8 cellular contexts compared by ENCODE assay signal in the genomic region with DNA sequence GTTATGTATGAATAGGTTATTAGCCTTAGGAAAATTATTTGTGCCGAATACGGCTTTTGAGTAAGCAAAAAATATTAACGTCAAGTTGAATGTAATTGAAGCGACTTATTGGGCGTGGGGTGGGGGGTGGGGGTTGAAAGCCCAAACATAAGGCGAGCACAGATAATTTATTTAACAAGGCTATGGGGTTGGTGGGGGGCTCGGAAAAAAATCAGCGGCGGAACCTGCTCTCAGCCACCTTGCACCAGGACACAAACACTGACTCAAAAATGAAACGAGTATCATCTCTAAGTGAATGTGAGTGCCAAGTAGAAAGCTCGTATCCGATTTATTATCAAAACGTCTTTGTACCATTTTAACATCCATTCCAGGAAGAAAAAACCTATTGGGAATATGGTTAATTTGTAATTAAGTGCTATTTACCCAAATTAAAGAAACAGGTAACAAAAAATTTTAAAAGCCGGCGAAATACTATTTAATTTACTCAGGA. TPM values are rescaled to one million over a fixed set of nuclear protein-coding genes. Genes with fewer than 3 reads are reported as not detected.
DNase-seq lines count a peak whose midpoint lies in the region; ATAC-seq and TF ChIP-seq lines count a peak whose summit lies in the region.

No MANE protein-coding gene starts in this region.

- H3K9me3 ChIP-seq in T-helper 17 cell (ENCODE audit: control insufficient read depth, low read length, poor library complexity, severe bottlenecking), result no peaks in the 10 kb centered on the region

- TF ChIP-seq CTCF in foreskin fibroblast (IDR thresholded peaks at IDR 0.05; ENCODE audit: low read depth, low read length), result no peak

- peaks cover 2% of the 10 kb centered on the region for H3K36me3 Mint-ChIP-seq in activated CD4-positive, alpha-beta T cell treated with anti-CD3 and anti-CD28 coated beads for 36 hours (ENCODE audit: low read depth)
- H3K36me3 Mint-ChIP-seq in T-helper 17 cell (ENCODE audit: low read depth), result no peaks in the 10 kb centered on the region

- H3K9me3 Mint-ChIP-seq in activated CD4-positive, alpha-beta T cell treated with anti-CD3 and anti-CD28 coated beads for 36 hours (ENCODE audit: low read depth), result no peaks in the 10 kb centered on the region

- H3K4me1 Mint-ChIP-seq in activated CD4-positive, alpha-beta T cell treated with anti-CD3 and anti-CD28 coated beads for 36 hours, result peaks cover 13% of the 10 kb centered on the region
- H3K4me1 Mint-ChIP-seq in T-helper 17 cell, result peaks cover 5% of the 10 kb centered on the region

- H3K27me3 Mint-ChIP-seq in activated CD4-positive, alpha-beta T cell treated with anti-CD3 and anti-CD28 coated beads for 36 hours, result no peaks in the 10 kb centered on the region
- H3K27me3 Mint-ChIP-seq in T-helper 17 cell, result no peaks in the 10 kb centered on the region

- peak overlapping the region; percentile 76 to 85 for H3K4me3 ChIP-seq in foreskin fibroblast (ENCODE audit: low read depth in 1 of 2, low read length in 2 of 2)

- H3K4me3 Mint-ChIP-seq in activated CD4-positive, alpha-beta T cell treated with anti-CD3 and anti-CD28 coated beads for 36 hours, result peak overlapping the region; percentile 76
- peak overlapping the region; percentile 86 for H3K4me3 Mint-ChIP-seq in T-helper 17 cell

- intact Hi-C loops in activated CD4-positive, alpha-beta T cell treated with anti-CD3 and anti-CD28 coated beads for 36 hours (cut with DNase I, micrococcal nuclease), result loop anchor here (2.0 to 5.0 kb wide), 5 partner anchors 63 to 1035 kb away; a partner anchor contains a TSS

- H3K27ac Mint-ChIP-seq in activated CD4-positive, alpha-beta T cell treated with anti-CD3 and anti-CD28 coated beads for 36 hours, result peak overlapping the region; percentile 93
- H3K27ac Mint-ChIP-seq in T-helper 17 cell, result peak overlapping the region; percentile 29

- CTCF ChIA-PET in activated CD4-positive, alpha-beta T cell treated with anti-CD3 and anti-CD28 coated beads for 36 hours (lab: Charles Lee), result interaction anchor here (0.5 to 1.5 kb wide), 6 partner anchors 9 to 559 kb away, joined by 3 to 8 read pairs (median 4); a partner anchor contains a TSS

- no peak for DNase-seq in activated CD4-positive, alpha-beta T cell treated with anti-CD3 and anti-CD28 coated beads for 36 hours
- DNase-seq in activated CD4-positive, alpha-beta T cell treated with anti-CD3 and anti-CD28 coated beads, Interleukin-2, amount 50 U/mL, for 1 hour, result no peak
- DNase-seq in T-helper 17 cell (no peak), foreskin fibroblast (peak in 1 of 2 donors; percentile 3), renal cortical epithelial cell (ENCODE audit: low read depth) (peak; percentile 39), NK-92 (lab: John Stamatoyannopoulos, UW; ENCODE audit: unreplicated experiment) (no peak), mesenteric fat pad (ENCODE audit: low spot score) (no peak)

- POLR2A ChIA-PET in activated CD4-positive, alpha-beta T cell treated with anti-CD3 and anti-CD28 coated beads for 36 hours (lab: Charles Lee), result interaction anchor here (1.3 to 1.9 kb wide), 4 partner anchors 95 to 752 kb away, joined by 7 to 41 read pairs (median 10); a partner anchor contains a TSS

- ATAC-seq in activated CD4-positive, alpha-beta T cell treated with anti-CD3 and anti-CD28 coated beads for 36 hours, result no peak
- ATAC-seq in T-helper 17 cell (no peak), GM19351 (IDR thresholded peaks at IDR 0.05; ENCODE audit: unreplicated experiment) (no peak)

RNA-seq across cellular contexts. Expression of a gene that starts 0.9 kb away (rescaled TPM):
- total RNA-seq in activated CD4-positive, alpha-beta T cell treated with anti-CD3 and anti-CD28 coated beads for 36 hours, result 10 to 100 TPM; 22.1 to 26.0 TPM
- 10 to 100 TPM; 11.1 to 13.4 TPM for total RNA-seq in T-helper 17 cell
- 40.1 and 48.5 TPM in 2 replicates for total RNA-seq in renal cortical epithelial cell
- 20.0 TPM for total RNA-seq in mesenteric fat pad
